ENCODE assay signal across 17 cellular contexts in genomic region chr1:51986718-51987117, GRCh38.
"Had no signal": no experiment of that assay in that cellular context is flagged by ENCODE, and none has a peak within 500 bp of the region (broad histone marks: within the 10 kb centered on the region; RNA-seq: fewer than 3 reads in every experiment).

No MANE protein-coding gene starts in this region.

- DNase-seq: activated CD4-positive, alpha-beta T cell treated with anti-CD3 and anti-CD28 coated beads for 48 hours; activated naive CD4-positive, alpha-beta T cell treated with Interleukin-2 at 50 U/mL for 16 hours; foreskin melanocyte; heart right ventricle; islet precursor cell; left lung; ovary; stomach; uterus had no signal

- H3K36me3 Mint-ChIP-seq: memory B cell had no signal

- H3K9me3 Mint-ChIP-seq: memory B cell, neural progenitor cell had no signal

- H3K27ac Mint-ChIP-seq: memory B cell, neural progenitor cell had no signal

- H3K4me3 Mint-ChIP-seq: memory B cell, neural progenitor cell had no signal

- ATAC-seq: heart right ventricle, left lung had no signal

- H3K27me3 ChIP-seq: ovary had no signal

- H3K36me3 ChIP-seq: cardiac muscle cell, heart right ventricle, left lung, neural progenitor cell, ovary, right atrium auricular region, stomach, uterus had no signal

- FAIRE-seq: astrocyte, colon, endothelial cell of umbilical vein had no signal

- H3K4me3 ChIP-seq: cardiac muscle cell, heart right ventricle, left lung, neural progenitor cell, ovary, right atrium auricular region, skin epidermis, stomach, uterus had no signal
